8 cellular contexts compared by ENCODE assay signal in the genomic region with DNA sequence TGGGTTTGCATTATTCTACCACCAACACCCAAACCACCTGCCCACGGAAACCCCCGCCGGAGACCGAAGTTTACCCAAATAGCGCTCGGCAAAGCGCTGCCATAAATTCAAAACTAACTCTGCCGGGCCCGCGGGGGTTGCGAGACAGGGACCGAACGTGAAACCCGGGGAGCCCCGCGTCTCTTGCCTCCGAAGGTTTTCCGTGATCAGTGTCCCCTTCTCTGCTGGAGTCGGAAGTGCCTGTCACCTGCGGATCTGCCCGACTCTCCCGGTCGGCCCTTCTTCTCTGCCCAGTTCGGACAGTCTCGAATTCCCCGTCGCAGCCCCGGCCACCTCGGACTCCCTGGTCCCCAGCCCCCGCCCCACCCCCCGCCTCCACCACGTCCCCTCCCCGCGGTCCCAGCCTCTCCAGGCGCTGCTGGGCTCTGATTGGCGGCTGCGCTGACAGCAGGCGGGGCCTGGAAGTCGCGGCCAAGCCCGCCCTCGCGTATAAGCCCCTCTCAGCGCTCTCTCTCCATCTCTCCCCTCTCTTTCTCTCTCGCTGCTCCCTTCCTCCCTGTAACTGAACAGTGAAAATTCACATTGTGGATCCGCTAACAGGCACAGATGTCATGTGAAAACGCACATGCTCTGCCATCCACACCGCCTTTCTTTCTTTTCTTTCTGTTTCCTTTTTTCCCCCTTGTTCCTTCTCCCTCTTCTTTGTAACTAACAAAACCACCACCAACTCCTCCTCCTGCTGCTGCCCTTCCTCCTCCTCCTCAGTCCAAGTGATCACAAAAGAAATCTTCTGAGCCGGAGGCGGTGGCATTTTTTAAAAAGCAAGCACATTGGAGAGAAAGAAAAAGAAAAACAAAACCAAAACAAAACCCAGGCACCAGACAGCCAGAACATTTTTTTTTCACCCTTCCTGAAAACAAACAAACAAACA. TPM values are rescaled to one million over a fixed set of nuclear protein-coding genes. Genes with fewer than 3 reads are reported as not detected.
A peak's percentile ranks its signal among the peaks of the same experiment; 100 is the strongest.
DNase-seq lines count a peak whose midpoint lies in the region; ATAC-seq lines count a peak whose summit lies in the region.

A gene (plus strand): TSS at position 517 of the 931 bp plus-strand sequence. CDS start 642 bp downstream, outside the sequence.

- no peaks in the 10 kb centered on the region for H3K9me3 ChIP-seq in HAP-1
- H3K9me3 ChIP-seq in subcutaneous abdominal adipose tissue (ENCODE audit: control insufficient read depth in 5 of 5, low read length in 5 of 5): no peaks in the 10 kb centered on the region

- H3K9me3 Mint-ChIP-seq in activated CD4-positive, alpha-beta T cell treated with anti-CD3 and anti-CD28 coated beads for 36 hours (ENCODE audit: low read depth): no peaks in the 10 kb centered on the region
- H3K9me3 Mint-ChIP-seq in activated CD4-positive, alpha-beta memory T cell treated with anti-CD3 and anti-CD28 coated beads, Interleukin-2, amount 10 ng/mL, durations not matched to agents 7 days and 5 days: no peaks in the 10 kb centered on the region

- POLR2A ChIA-PET in activated CD4-positive, alpha-beta T cell treated with anti-CD3 and anti-CD28 coated beads for 36 hours (lab: Charles Lee): interaction anchor here (0.7 kb wide), 1 partner anchor 80 kb away, joined by 3 read pairs; no protein-coding TSS in a partner anchor
- POLR2A ChIA-PET in activated CD4-positive, alpha-beta memory T cell treated with anti-CD3 and anti-CD28 coated beads, Interleukin-2, amount 10 ng/mL, durations not matched to agents 7 days and 5 days (lab: Charles Lee): no interaction called here

- intact Hi-C loops in activated CD4-positive, alpha-beta T cell treated with anti-CD3 and anti-CD28 coated beads for 36 hours (cut with DNase I, micrococcal nuclease): no loop called here

- H3K4me1 Mint-ChIP-seq in activated CD4-positive, alpha-beta T cell treated with anti-CD3 and anti-CD28 coated beads for 36 hours: peaks cover 20% of the 10 kb centered on the region
- H3K4me1 Mint-ChIP-seq in activated CD4-positive, alpha-beta memory T cell treated with anti-CD3 and anti-CD28 coated beads, Interleukin-2, amount 10 ng/mL, durations not matched to agents 7 days and 5 days: peaks cover 29% of the 10 kb centered on the region

- in situ Hi-C loops in HAP-1 (cut with MboI; ENCODE audit: low sequenced_read_pairs): no loop called here

- peak within 1 kb of the TSS in 1 of 5 donors; percentile 64 for H3K9ac ChIP-seq in subcutaneous abdominal adipose tissue (ENCODE audit: low read length in 5 of 5)

- H3K27me3 Mint-ChIP-seq in activated CD4-positive, alpha-beta T cell treated with anti-CD3 and anti-CD28 coated beads for 36 hours: peaks cover 50% of the 10 kb centered on the region
- peaks cover 51% of the 10 kb centered on the region for H3K27me3 Mint-ChIP-seq in activated CD4-positive, alpha-beta memory T cell treated with anti-CD3 and anti-CD28 coated beads, Interleukin-2, amount 10 ng/mL, durations not matched to agents 7 days and 5 days

- DNase-seq in activated CD4-positive, alpha-beta T cell treated with anti-CD3 and anti-CD28 coated beads for 36 hours: peak; percentile 44
- DNase-seq in activated CD4-positive, alpha-beta T cell treated with anti-CD3 and anti-CD28 coated beads, Interleukin-2, amount 50 U/mL, for 4 hours: no peak
- peak; percentile 36 to 68 for DNase-seq in HAP-1 (ENCODE audit: low spot score in 2 of 2)
- DNase-seq in M059J (ENCODE audit: low read depth): peak; percentile 33
- DNase-seq in activated CD4-positive, alpha-beta memory T cell treated with anti-CD3 and anti-CD28 coated beads, Interleukin-2, amount 10 ng/mL, durations not matched to agents 7 days and 5 days: peak; percentile 49
- DNase-seq in middle frontal gyrus (ENCODE audit: extremely low spot score, low spot score): peak; percentile 85

- peak within 1 kb of the TSS; percentile 40 for H3K27ac Mint-ChIP-seq in activated CD4-positive, alpha-beta T cell treated with anti-CD3 and anti-CD28 coated beads for 36 hours
- H3K27ac Mint-ChIP-seq in activated CD4-positive, alpha-beta memory T cell treated with anti-CD3 and anti-CD28 coated beads, Interleukin-2, amount 10 ng/mL, durations not matched to agents 7 days and 5 days: peak within 1 kb of the TSS; percentile 11

- H3K36me3 Mint-ChIP-seq in activated CD4-positive, alpha-beta T cell treated with anti-CD3 and anti-CD28 coated beads for 36 hours (ENCODE audit: low read depth): no peaks in the 10 kb centered on the region
- peaks cover 5% of the 10 kb centered on the region for H3K36me3 Mint-ChIP-seq in activated CD4-positive, alpha-beta memory T cell treated with anti-CD3 and anti-CD28 coated beads, Interleukin-2, amount 10 ng/mL, durations not matched to agents 7 days and 5 days (ENCODE audit: low read depth)

- peak within 1 kb of the TSS; percentile 73 for H3K4me3 Mint-ChIP-seq in activated CD4-positive, alpha-beta T cell treated with anti-CD3 and anti-CD28 coated beads for 36 hours
- H3K4me3 Mint-ChIP-seq in activated CD4-positive, alpha-beta memory T cell treated with anti-CD3 and anti-CD28 coated beads, Interleukin-2, amount 10 ng/mL, durations not matched to agents 7 days and 5 days: peak within 1 kb of the TSS; percentile 83

- CTCF ChIA-PET in activated CD4-positive, alpha-beta T cell treated with anti-CD3 and anti-CD28 coated beads for 36 hours (lab: Charles Lee): no interaction called here
- CTCF ChIA-PET in activated CD4-positive, alpha-beta memory T cell treated with anti-CD3 and anti-CD28 coated beads, Interleukin-2, amount 10 ng/mL, durations not matched to agents 7 days and 5 days (lab: Charles Lee): interaction anchor here (0.8 kb wide), 1 partner anchor 24 kb away, joined by 3 read pairs; no protein-coding TSS in a partner anchor

- H3K36me3 ChIP-seq in HAP-1 (replicated peaks): no peaks in the 10 kb centered on the region
- H3K36me3 ChIP-seq in subcutaneous abdominal adipose tissue (ENCODE audit: control insufficient read depth in 5 of 5, insufficient read depth in 5 of 5, low read length in 5 of 5): no peaks in the 10 kb centered on the region

- peak within 1 kb of the TSS; percentile 17 for H3K27ac ChIP-seq in subcutaneous abdominal adipose tissue (ENCODE audit: low read depth, low read length)

- H3K4me1 ChIP-seq in HAP-1 (no peaks in the 10 kb centered on the region), subcutaneous abdominal adipose tissue (ENCODE audit: control insufficient read depth in 5 of 5, insufficient read depth in 5 of 5, low read length in 5 of 5) (peaks cover 0 to 43% (median 38%) of the 10 kb centered on the region in 5 donors)

- H3K27me3 ChIP-seq in HAP-1 (ENCODE audit: low read depth): peaks cover 67% of the 10 kb centered on the region
- H3K27me3 ChIP-seq in subcutaneous abdominal adipose tissue (ENCODE audit: control insufficient read depth in 5 of 5, insufficient read depth in 4 of 5, low read length in 5 of 5): peaks cover 21 to 34% (median 24%) of the 10 kb centered on the region in 5 donors

- peak within 1 kb of the TSS; percentile 21 for H3K4me3 ChIP-seq in HAP-1
- peak within 1 kb of the TSS; percentile 71 to 96 (median 81) for H3K4me3 ChIP-seq in subcutaneous abdominal adipose tissue (ENCODE audit: low read depth in 1 of 5, low read length in 5 of 5)

- peak; percentile 81 for ATAC-seq in activated CD4-positive, alpha-beta T cell treated with anti-CD3 and anti-CD28 coated beads for 36 hours
- peak; percentile 18 for ATAC-seq in esophagus mucosa

RNA-seq across cellular contexts. Expression of the gene that starts here (rescaled TPM):
- under 1 TPM in 1 of 2 experiments, not detected in 1; 0.05 TPM for total RNA-seq in activated CD4-positive, alpha-beta T cell treated with anti-CD3 and anti-CD28 coated beads for 36 hours
- 0.05 TPM in 1 of 2 replicates, not detected in the other for total RNA-seq in M059J (2014; rRNA removed; shearing (Covaris generic))
- total RNA-seq in activated CD4-positive, alpha-beta memory T cell treated with anti-CD3 and anti-CD28 coated beads, Interleukin-2, amount 10 ng/mL, durations not matched to agents 7 days and 5 days: under 1 TPM; 0.13 to 0.18 TPM
- total RNA-seq in esophagus mucosa: 0.08 TPM

Comparison
In these comparisons a context has a peak if more than half of its experiments do, and no peak if none do; other contexts are left out.
1. Peak in DNase-seq and ATAC-seq in activated CD4-positive, alpha-beta T cell treated with anti-CD3 and anti-CD28 coated beads for 36 hours; RNA of the gene not detected or under 1 TPM.
2. Peak in DNase-seq in M059J; RNA of the gene not detected or under 1 TPM.
3. Peak in DNase-seq in activated CD4-positive, alpha-beta memory T cell treated with anti-CD3 and anti-CD28 coated beads, Interleukin-2, amount 10 ng/mL, durations not matched to agents 7 days and 5 days; RNA of the gene not detected or under 1 TPM.
4. Peak in ATAC-seq in esophagus mucosa; RNA of the gene not detected or under 1 TPM.
5. DNase-seq: peak in HAP-1 (2 of 2) and middle frontal gyrus (single experiment); none in activated CD4-positive, alpha-beta T cell treated with anti-CD3 and anti-CD28 coated beads, Interleukin-2, amount 50 U/mL, for 4 hours (0 of 2).